Comparison of ENCODE assay signal across 17 cellular contexts in the genomic region with DNA sequence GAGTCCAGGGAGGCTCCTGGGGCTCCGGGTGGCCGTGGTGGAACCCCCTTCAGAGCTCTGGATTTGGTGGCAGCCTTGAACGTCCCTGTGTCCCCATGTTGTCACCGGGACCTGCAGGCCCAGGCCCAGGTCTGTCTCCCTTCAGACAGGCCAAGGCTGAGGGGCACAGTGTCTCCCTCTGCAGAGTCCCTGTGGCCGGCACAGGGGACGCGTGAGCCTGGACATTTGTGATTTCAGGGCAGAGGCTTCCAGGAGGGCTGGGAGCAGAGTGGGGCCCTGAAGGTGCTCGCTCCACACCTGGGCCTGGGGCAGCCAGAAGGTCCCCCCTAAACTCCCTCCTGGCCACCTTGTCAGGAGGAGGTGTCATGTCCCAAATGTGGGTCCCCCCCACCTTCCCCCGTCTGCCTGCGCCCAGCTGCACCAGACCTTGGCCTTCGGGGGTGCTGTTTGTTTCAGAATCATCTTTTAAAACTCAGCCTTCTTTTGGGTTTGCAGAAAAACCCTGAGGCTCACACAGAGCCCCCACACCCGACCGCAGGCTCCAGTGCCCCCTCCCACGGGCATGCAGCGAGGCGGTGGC. TPM values are rescaled to one million over a fixed set of nuclear protein-coding genes. Genes with fewer than 3 reads are reported as not detected.
DNase-seq lines count a peak whose midpoint lies in the region; ATAC-seq and TF ChIP-seq lines count a peak whose summit lies in the region.
"Had no signal": no experiment of that assay in that cellular context is flagged by ENCODE, and none has a peak within 500 bp of the region (broad histone marks: within the 10 kb centered on the region; RNA-seq: fewer than 3 reads in every experiment).

No MANE protein-coding gene starts in this region.

- peaks cover 13% of the 10 kb centered on the region for H3K27me3 Mint-ChIP-seq in endothelial cell (ENCODE audit: unreplicated experiment)

- DNase-seq in endothelial cell (ENCODE audit: low spot score) (no peak), Right ventricle myocardium superior (no peak), NCI-H774 (lab: John Stamatoyannopoulos, UW) (no peak), HCEC 1CT (no peak)
- DNase-seq: AML-193; Calu3; CD8-positive, alpha-beta T cell; DMS79 treated with DMSO at 0.1 percent for 48 hours; GF-D8; GM23248; KBM-7 had no signal

- peaks cover 0 to 23% (median 0%) of the 10 kb centered on the region in 11 experiments; a peak in 5 of 22 replicates for H4K20me1 ChIP-seq in BLaER1 treated with 17β-estradiol and CSF1 and Interleukin-3, amounts not matched to agents 10 nM and 100 nM

- CTCF ChIA-PET in HEK293 (lab: Yijun Ruan, JAX), result interaction anchor here (0.7 kb wide), 1 partner anchor 1262 kb away, joined by 3 read pairs; no protein-coding TSS in a partner anchor

- H3K9ac ChIP-seq in BLaER1 treated with 17β-estradiol and CSF1 and Interleukin-3, amounts not matched to agents 10 nM and 100 nM, result no peak overlapping the region
- H3K9ac ChIP-seq: GM23248 had no signal

- peak overlapping the region in 6 of 11 experiments; percentile 18 to 42 (median 28); a peak in 9 of 22 replicates for H3K4me2 ChIP-seq in BLaER1 treated with 17β-estradiol and CSF1 and Interleukin-3, amounts not matched to agents 10 nM and 100 nM
- H3K4me2 ChIP-seq: A549 had no signal

- no peak for ATAC-seq in Right ventricle myocardium superior (ENCODE audit: poor library complexity)
- ATAC-seq: CD8-positive, alpha-beta T cell had no signal

- no peaks in the 10 kb centered on the region for H3K27me3 ChIP-seq in BLaER1 treated with 17β-estradiol and CSF1 and Interleukin-3, amounts not matched to agents 10 nM and 100 nM

- TF ChIP-seq CTCF in HEK293 (tag by site-specific recombination; IDR thresholded peaks at IDR 0.05), result no peak
- TF ChIP-seq CTCF in endothelial cell (IDR thresholded peaks at IDR 0.05; ENCODE audit: unreplicated experiment), result no peak

- H3K36me3 ChIP-seq in BLaER1 treated with 17β-estradiol and CSF1 and Interleukin-3, amounts not matched to agents 10 nM and 100 nM, result no peaks in the 10 kb centered on the region
- H3K36me3 ChIP-seq in HEK293 (ENCODE audit: control insufficient read depth in 2 of 2, insufficient read depth in 1 of 2, low read length in 2 of 2), result no peaks in the 10 kb centered on the region

- H3K36me3 Mint-ChIP-seq in endothelial cell (ENCODE audit: low read depth, unreplicated experiment), result peaks cover 3% of the 10 kb centered on the region
- H3K36me3 Mint-ChIP-seq: CD8-positive, alpha-beta T cell; IgD-negative memory B cell had no signal

- POLR2A ChIA-PET in HEK293 (lab: Yijun Ruan, JAX), result no interaction called here

- no peak overlapping the region for H3K4me3 Mint-ChIP-seq in endothelial cell (ENCODE audit: unreplicated experiment)
- H3K4me3 Mint-ChIP-seq: CD8-positive, alpha-beta T cell had no signal

- H3K27ac ChIP-seq in BLaER1 treated with 17β-estradiol and CSF1 and Interleukin-3, amounts not matched to agents 10 nM and 100 nM, result no peak overlapping the region
- no peak overlapping the region for H3K27ac ChIP-seq in HEK293 (ENCODE audit: extremely low read depth, low read depth, low read length)
- H3K27ac ChIP-seq: GM23248 had no signal

- no peaks in the 10 kb centered on the region for H3K9me3 Mint-ChIP-seq in endothelial cell (ENCODE audit: unreplicated experiment)
- H3K9me3 Mint-ChIP-seq: CD8-positive, alpha-beta T cell had no signal

- H3K9me3 ChIP-seq in BLaER1 treated with 17β-estradiol and CSF1 and Interleukin-3, amounts not matched to agents 10 nM and 100 nM (replicated peaks in 1 of 11), result no peaks in the 10 kb centered on the region
- H3K9me3 ChIP-seq in HEK293 (ENCODE audit: control insufficient read depth, insufficient read depth, low read depth, low read length), result no peaks in the 10 kb centered on the region
- H3K9me3 ChIP-seq: A549 had no signal

- intact Hi-C loops in Right ventricle myocardium superior (cut with DNase I), result no loop called here

- peak overlapping the region; percentile 67 for H3K27ac Mint-ChIP-seq in endothelial cell (ENCODE audit: unreplicated experiment)
- H3K27ac Mint-ChIP-seq: CD8-positive, alpha-beta T cell had no signal

- H3K4me3 ChIP-seq in BLaER1 treated with 17β-estradiol and CSF1 and Interleukin-3, amounts not matched to agents 10 nM and 100 nM, result no peak overlapping the region
- H3K4me3 ChIP-seq in HEK293 (ENCODE audit: low read depth, low read length), result no peak overlapping the region
- H3K4me3 ChIP-seq: A549, GM12878, GM23248 had no signal

- H3K4me1 ChIP-seq in BLaER1 treated with 17β-estradiol and CSF1 and Interleukin-3, amounts not matched to agents 10 nM and 100 nM, result peaks cover 4 to 49% (median 30%) of the 10 kb centered on the region in 10 experiments; a peak in 16 of 20 replicates
- H3K4me1 ChIP-seq in HEK293 (ENCODE audit: control insufficient read depth, insufficient read depth, low read length), result no peaks in the 10 kb centered on the region

- peaks cover 21% of the 10 kb centered on the region for H3K4me1 Mint-ChIP-seq in endothelial cell (ENCODE audit: unreplicated experiment)
- H3K4me1 Mint-ChIP-seq: IgD-negative memory B cell had no signal

TF ChIP-seq in HEK293, 187 proteins besides CTCF, POLR2A, EP300 and RAD21:
- TF ChIP-seq ZNF843 (tag by site-specific recombination; IDR thresholded peaks at IDR 0.05) (no peak), ZNF76 (tag by site-specific recombination; IDR thresholded peaks at IDR 0.05; ENCODE audit: borderline replicate concordance, low read depth) (no peak), KLF1 (tag by site-specific recombination; IDR thresholded peaks at IDR 0.05) (peak; percentile 36; the same call in 1 of the 2 replicates), ZNF10 (tag by site-specific recombination; IDR thresholded peaks at IDR 0.05) (no peak)

RNA-seq across cellular contexts. Expression of a gene that starts 47.6 kb away (rescaled TPM):
- total RNA-seq in endothelial cell (ENCODE audit: unreplicated experiment), result 96.9 TPM
- 6.3 TPM for total RNA-seq in Right ventricle myocardium superior
- total RNA-seq: GM23248, HepG2 had no signal

Comparison
In these comparisons a context has a peak if more than half of its experiments do, and no peak if none do; other contexts are left out.
1. RNA of a gene that starts 47.6 kb away (total RNA-seq): 96.9 TPM in endothelial cell (single experiment); 6.3 TPM in Right ventricle myocardium superior (single experiment); every median in the first group is over 10 times any median in the second.